Comparison of ENCODE assay signal across 18 cellular contexts in the genomic region with DNA sequence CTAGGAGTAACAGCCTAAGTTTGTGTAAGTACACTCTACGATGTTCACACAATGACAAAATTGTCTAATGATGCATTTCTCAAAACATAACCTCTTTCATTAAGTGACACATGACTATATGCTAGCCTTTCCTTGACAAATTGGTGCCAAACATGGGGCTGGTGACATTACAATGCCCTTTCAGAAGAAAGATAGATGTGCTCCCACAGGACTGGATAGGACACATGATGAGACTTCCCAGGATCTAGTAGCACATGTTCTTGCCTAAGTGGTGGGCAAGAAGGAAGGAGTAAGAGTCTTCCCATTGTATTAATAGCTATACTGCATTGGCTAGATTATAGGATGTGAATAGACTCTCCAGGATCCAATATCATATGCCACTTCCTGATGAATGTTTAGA.
"Had no signal": no experiment of that assay in that cellular context is flagged by ENCODE, and none has a peak within 500 bp of the region (broad histone marks: within the 10 kb centered on the region; RNA-seq: fewer than 3 reads in every experiment).

No MANE protein-coding gene starts in this region.

- H3K4me3 ChIP-seq: esophagus squamous epithelium, sigmoid colon, skin epidermis had no signal

- FAIRE-seq: colon, islet of Langerhans, urothelium cell line had no signal

- H3K27me3 ChIP-seq: esophagus squamous epithelium, sigmoid colon had no signal

- H3K9me3 ChIP-seq: esophagus squamous epithelium, sigmoid colon had no signal

- H3K4me3 Mint-ChIP-seq: dendritic cell treated with granulocyte-macrophage colony-stimulating factor and Interleukin-4, amounts not matched to agents 40 ng/mL and 50 ng/mL, for 4 days; effector memory CD8-positive, alpha-beta T cell; mesothelial cell of epicardium; natural killer cell; neural crest cell had no signal

- ATAC-seq: effector memory CD8-positive, alpha-beta T cell; natural killer cell had no signal

- H3K27ac Mint-ChIP-seq: dendritic cell treated with granulocyte-macrophage colony-stimulating factor and Interleukin-4, amounts not matched to agents 40 ng/mL and 50 ng/mL, for 4 days; effector memory CD8-positive, alpha-beta T cell; mesothelial cell of epicardium; natural killer cell had no signal

- DNase-seq: effector memory CD8-positive, alpha-beta T cell; esophagus squamous epithelium; foreskin fibroblast; head of caudate nucleus; hippocampal formation; mammary epithelial cell; natural killer cell; posterior cingulate gyrus; sigmoid colon; stimulated activated CD4-positive, alpha-beta T cell treated with anti-CD3 and anti-CD28 coated beads, Interleukin-2, amount 100 ng/mL, for 24 hours; stimulated activated naive CD4-positive, alpha-beta T cell treated with Interleukin-2 at 50 U/mL for 16 hours had no signal

- H3K27me3 Mint-ChIP-seq: dendritic cell treated with granulocyte-macrophage colony-stimulating factor and Interleukin-4, amounts not matched to agents 40 ng/mL and 50 ng/mL, for 4 days; effector memory CD8-positive, alpha-beta T cell had no signal

- H3K4me1 Mint-ChIP-seq: mesothelial cell of epicardium, natural killer cell, neural crest cell had no signal

- H3K27ac ChIP-seq: esophagus squamous epithelium, sigmoid colon, skin epidermis had no signal

- H3K9me3 Mint-ChIP-seq: dendritic cell treated with granulocyte-macrophage colony-stimulating factor and Interleukin-4, amounts not matched to agents 40 ng/mL and 50 ng/mL, for 4 days; effector memory CD8-positive, alpha-beta T cell; mesothelial cell of epicardium; natural killer cell; neural crest cell had no signal

- H3K4me1 ChIP-seq: esophagus squamous epithelium, sigmoid colon had no signal
